In genomic region chr18:9992988-9993845, GRCh38 we compare ENCODE assay signal across 1 cellular context.
TF ChIP-seq lines count a peak whose summit lies in the region.

No MANE protein-coding gene starts in this region.

TF ChIP-seq in IMR-90, 13 proteins besides CTCF, POLR2A, EP300 and RAD21 (continued from another document):
- TF ChIP-seq USF2 (IDR thresholded peaks at IDR 0.05; ENCODE audit: low read depth, low read length) (no peak), ELK1 (IDR thresholded peaks at IDR 0.05; ENCODE audit: borderline replicate concordance, low read depth, low read length) (no peak)
